2 cellular contexts compared by ENCODE assay signal in genomic region chr17:40433551-40434384, GRCh38.
TF ChIP-seq lines count a peak whose summit lies in the region.

No MANE protein-coding gene starts in this region.

TF ChIP-seq in IMR-90, 13 proteins besides CTCF, POLR2A, EP300 and RAD21 (continued from another document):
- TF ChIP-seq USF2 (IDR thresholded peaks at IDR 0.05; ENCODE audit: low read depth, low read length), result no peak
- TF ChIP-seq CHD1 (IDR thresholded peaks at IDR 0.05; ENCODE audit: low read depth, low read length), result no peak

TF ChIP-seq in liver, 16 proteins besides CTCF, POLR2A, EP300 and RAD21 (continued from another document):
- TF ChIP-seq ATF3 (IDR thresholded peaks at IDR 0.05), result no peak
- TF ChIP-seq FOXA2 (IDR thresholded peaks at IDR 0.05), result no peak
- TF ChIP-seq TAF1 (conservative IDR thresholded peaks at IDR 0.05), result no peak
- no peak for TF ChIP-seq JUND (IDR thresholded peaks at IDR 0.05)
